6 cellular contexts compared by ENCODE assay signal in genomic region chr6:167168296-167168695, GRCh38. TPM values are rescaled to one million over a fixed set of nuclear protein-coding genes. Genes with fewer than 3 reads are reported as not detected.
"Had no signal": no experiment of that assay in that cellular context is flagged by ENCODE, and none has a peak within 500 bp of the region (broad histone marks: within the 10 kb centered on the region; RNA-seq: fewer than 3 reads in every experiment).

No MANE protein-coding gene starts in this region.

RNA-seq across cellular contexts. Expression of gene GPR31, which starts 10.5 kb away (rescaled TPM):
- total RNA-seq: M059J, PC-3, Right ventricle myocardium inferior, RPMI7951, SJCRH30, SK-MEL-5 had no signal

RNA-seq across cellular contexts. Expression of gene CCR6, which starts 45.4 kb away (rescaled TPM):
- total RNA-seq: PC-3, Right ventricle myocardium inferior, RPMI7951, SJCRH30, SK-MEL-5 had no signal
